Comparison of ENCODE assay signal across 12 cellular contexts in the genomic region with DNA sequence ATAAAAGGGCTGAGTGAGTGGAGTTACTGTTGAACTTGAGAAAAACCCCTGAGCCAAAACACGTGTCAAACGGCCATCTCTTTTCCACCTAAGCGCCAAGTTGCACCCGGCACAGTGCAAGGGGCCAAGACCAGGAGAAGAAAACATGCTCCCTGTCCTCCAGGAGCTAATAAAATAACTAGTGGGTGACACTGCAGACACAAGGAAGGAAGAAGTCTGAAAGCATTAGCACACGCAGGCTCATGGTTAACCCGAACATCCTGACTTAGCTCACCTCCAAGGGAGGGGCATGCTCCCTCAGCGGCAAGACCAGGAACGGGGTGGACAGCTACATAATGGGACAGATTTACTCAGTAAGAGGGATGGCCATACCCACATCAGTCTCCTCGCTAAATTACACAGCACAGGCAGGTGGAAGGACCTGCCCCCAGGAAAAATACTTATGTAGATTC.
A peak's percentile ranks its signal among the peaks of the same experiment; 100 is the strongest.
DNase-seq lines count a peak whose midpoint lies in the region; ATAC-seq and TF ChIP-seq lines count a peak whose summit lies in the region.
"Had no signal": no experiment of that assay in that cellular context is flagged by ENCODE, and none has a peak within 500 bp of the region (broad histone marks: within the 10 kb centered on the region; RNA-seq: fewer than 3 reads in every experiment).

No MANE protein-coding gene starts in this region.

- DNase-seq in T-helper 1 cell (no peak), foreskin keratinocyte (no peak), DMS 273 (lab: John Stamatoyannopoulos, UW; ENCODE audit: unreplicated experiment) (no peak), Right ventricle myocardium inferior (ENCODE audit: missing footprints) (no peak), left lobe of liver (ENCODE audit: low spot score) (no peak)
- peak; percentile 49 for DNase-seq in T-helper 2 cell treated with Interferon-gamma antibody and Interleukin-4, amounts not matched to agents 5 μg/mL and 100 μg/mL, for 36 hours (ENCODE audit: low spot score)
- DNase-seq: brain microvascular endothelial cell had no signal

- H3K36me3 Mint-ChIP-seq in T-helper 1 cell treated with Interleukin-12 subunit alpha and Interleukin-12 subunit beta and Interleukin-4 antibody, amounts not matched to agents 30 μg/mL and 1 μg/mL, for 36 hours (ENCODE audit: low read depth) = peaks cover 23% of the 10 kb centered on the region
- H3K36me3 Mint-ChIP-seq in T-helper 2 cell treated with Interferon-gamma antibody and Interleukin-4, amounts not matched to agents 5 μg/mL and 100 μg/mL, for 36 hours (ENCODE audit: low read depth) = peaks cover 28% of the 10 kb centered on the region
- H3K36me3 Mint-ChIP-seq in stimulated activated memory B cell treated with anti-CD40 and anti-IgM and Interleukin-4, amounts not matched to agents 10 μg/mL and 1 μg/mL and 100 μg/mL, for 72 hours = peaks cover 19% of the 10 kb centered on the region

- no peak overlapping the region for H3K27ac ChIP-seq in foreskin keratinocyte
- H3K27ac ChIP-seq: 22Rv1, brain microvascular endothelial cell, suprapubic skin, VCaP had no signal

- ATAC-seq in foreskin keratinocyte (peak; percentile 41), Right ventricle myocardium inferior (no peak), left lobe of liver (no peak)
- peak; percentile 40 for ATAC-seq in stimulated activated memory B cell treated with anti-CD40 and anti-IgM and Interleukin-4, amounts not matched to agents 10 μg/mL and 1 μg/mL and 100 μg/mL, for 72 hours

- no peaks in the 10 kb centered on the region for H3K27me3 Mint-ChIP-seq in T-helper 1 cell treated with Interleukin-12 subunit alpha and Interleukin-12 subunit beta and Interleukin-4 antibody, amounts not matched to agents 30 μg/mL and 1 μg/mL, for 36 hours (ENCODE audit: low read depth)
- no peaks in the 10 kb centered on the region for H3K27me3 Mint-ChIP-seq in T-helper 2 cell treated with Interferon-gamma antibody and Interleukin-4, amounts not matched to agents 5 μg/mL and 100 μg/mL, for 36 hours (ENCODE audit: low read depth)
- H3K27me3 Mint-ChIP-seq in stimulated activated memory B cell treated with anti-CD40 and anti-IgM and Interleukin-4, amounts not matched to agents 10 μg/mL and 1 μg/mL and 100 μg/mL, for 72 hours = no peaks in the 10 kb centered on the region

- no peak for TF ChIP-seq CTCF in foreskin keratinocyte (conservative IDR thresholded peaks at IDR 0.05)

- peaks cover 84% of the 10 kb centered on the region for H3K4me1 Mint-ChIP-seq in T-helper 1 cell treated with Interleukin-12 subunit alpha and Interleukin-12 subunit beta and Interleukin-4 antibody, amounts not matched to agents 30 μg/mL and 1 μg/mL, for 36 hours (ENCODE audit: low read depth)
- peaks cover 84% of the 10 kb centered on the region for H3K4me1 Mint-ChIP-seq in T-helper 2 cell treated with Interferon-gamma antibody and Interleukin-4, amounts not matched to agents 5 μg/mL and 100 μg/mL, for 36 hours (ENCODE audit: low read depth)
- peaks cover 87% of the 10 kb centered on the region for H3K4me1 Mint-ChIP-seq in stimulated activated memory B cell treated with anti-CD40 and anti-IgM and Interleukin-4, amounts not matched to agents 10 μg/mL and 1 μg/mL and 100 μg/mL, for 72 hours

- peak overlapping the region; percentile 94 for H3K27ac Mint-ChIP-seq in T-helper 1 cell treated with Interleukin-12 subunit alpha and Interleukin-12 subunit beta and Interleukin-4 antibody, amounts not matched to agents 30 μg/mL and 1 μg/mL, for 36 hours
- peak overlapping the region; percentile 87 for H3K27ac Mint-ChIP-seq in T-helper 2 cell treated with Interferon-gamma antibody and Interleukin-4, amounts not matched to agents 5 μg/mL and 100 μg/mL, for 36 hours
- H3K27ac Mint-ChIP-seq in stimulated activated memory B cell treated with anti-CD40 and anti-IgM and Interleukin-4, amounts not matched to agents 10 μg/mL and 1 μg/mL and 100 μg/mL, for 72 hours = peak overlapping the region; percentile 81

- peak overlapping the region; percentile 78 for H3K4me3 Mint-ChIP-seq in T-helper 1 cell treated with Interleukin-12 subunit alpha and Interleukin-12 subunit beta and Interleukin-4 antibody, amounts not matched to agents 30 μg/mL and 1 μg/mL, for 36 hours
- H3K4me3 Mint-ChIP-seq in T-helper 2 cell treated with Interferon-gamma antibody and Interleukin-4, amounts not matched to agents 5 μg/mL and 100 μg/mL, for 36 hours = peak overlapping the region; percentile 82
- H3K4me3 Mint-ChIP-seq in stimulated activated memory B cell treated with anti-CD40 and anti-IgM and Interleukin-4, amounts not matched to agents 10 μg/mL and 1 μg/mL and 100 μg/mL, for 72 hours = peak overlapping the region; percentile 60

- H3K4me1 ChIP-seq in foreskin keratinocyte = peaks cover 14% of the 10 kb centered on the region

- H3K9me3 Mint-ChIP-seq in T-helper 1 cell treated with Interleukin-12 subunit alpha and Interleukin-12 subunit beta and Interleukin-4 antibody, amounts not matched to agents 30 μg/mL and 1 μg/mL, for 36 hours = no peaks in the 10 kb centered on the region
- H3K9me3 Mint-ChIP-seq in T-helper 2 cell treated with Interferon-gamma antibody and Interleukin-4, amounts not matched to agents 5 μg/mL and 100 μg/mL, for 36 hours = no peaks in the 10 kb centered on the region
- H3K9me3 Mint-ChIP-seq in stimulated activated memory B cell treated with anti-CD40 and anti-IgM and Interleukin-4, amounts not matched to agents 10 μg/mL and 1 μg/mL and 100 μg/mL, for 72 hours = no peaks in the 10 kb centered on the region

- no peaks in the 10 kb centered on the region for H3K27me3 ChIP-seq in foreskin keratinocyte
- H3K27me3 ChIP-seq: brain microvascular endothelial cell, suprapubic skin had no signal

- intact Hi-C loops in Right ventricle myocardium inferior (cut with DNase I) = no loop called here

Comparison
In these comparisons a context has a peak if more than half of its experiments do, and no peak if none do; other contexts are left out.
1. ATAC-seq: peak in foreskin keratinocyte (single experiment) and stimulated activated memory B cell treated with anti-CD40 and anti-IgM and Interleukin-4, amounts not matched to agents 10 μg/mL and 1 μg/mL and 100 μg/mL, for 72 hours (single experiment); none in Right ventricle myocardium inferior (single experiment) and left lobe of liver (single experiment).
2. Peak in every context shown above with its lines, with median percentiles within 50 percentile points of each other: H3K27ac Mint-ChIP-seq and H3K4me3 Mint-ChIP-seq.